ENCODE assay signal across 1 cellular context in the genomic region with DNA sequence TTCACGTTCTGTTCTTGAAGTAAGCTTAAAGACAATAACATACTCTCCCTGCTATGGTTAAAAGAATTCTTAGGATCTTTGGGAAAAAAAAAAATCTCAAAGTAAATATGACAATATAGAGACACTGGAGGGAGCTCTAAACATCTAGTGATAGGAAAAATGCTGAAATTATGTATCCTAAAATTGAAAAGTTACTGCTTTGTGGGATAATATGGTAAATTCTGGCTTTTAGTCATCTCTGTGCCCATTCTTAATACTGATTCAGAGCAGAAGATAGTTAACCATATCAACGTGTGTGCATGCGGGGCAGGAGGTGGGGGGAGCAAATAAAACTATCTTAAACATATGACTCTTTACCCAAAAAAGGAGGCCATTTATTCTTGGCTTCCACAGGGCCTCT.
A peak's percentile ranks its signal among the peaks of the same experiment; 100 is the strongest.
TF ChIP-seq lines count a peak whose summit lies in the region.

No MANE protein-coding gene starts in this region.

TF ChIP-seq in K562, 482 proteins besides CTCF, POLR2A, EP300 and RAD21 (continued from another document):
- TF ChIP-seq, protein P1, sequence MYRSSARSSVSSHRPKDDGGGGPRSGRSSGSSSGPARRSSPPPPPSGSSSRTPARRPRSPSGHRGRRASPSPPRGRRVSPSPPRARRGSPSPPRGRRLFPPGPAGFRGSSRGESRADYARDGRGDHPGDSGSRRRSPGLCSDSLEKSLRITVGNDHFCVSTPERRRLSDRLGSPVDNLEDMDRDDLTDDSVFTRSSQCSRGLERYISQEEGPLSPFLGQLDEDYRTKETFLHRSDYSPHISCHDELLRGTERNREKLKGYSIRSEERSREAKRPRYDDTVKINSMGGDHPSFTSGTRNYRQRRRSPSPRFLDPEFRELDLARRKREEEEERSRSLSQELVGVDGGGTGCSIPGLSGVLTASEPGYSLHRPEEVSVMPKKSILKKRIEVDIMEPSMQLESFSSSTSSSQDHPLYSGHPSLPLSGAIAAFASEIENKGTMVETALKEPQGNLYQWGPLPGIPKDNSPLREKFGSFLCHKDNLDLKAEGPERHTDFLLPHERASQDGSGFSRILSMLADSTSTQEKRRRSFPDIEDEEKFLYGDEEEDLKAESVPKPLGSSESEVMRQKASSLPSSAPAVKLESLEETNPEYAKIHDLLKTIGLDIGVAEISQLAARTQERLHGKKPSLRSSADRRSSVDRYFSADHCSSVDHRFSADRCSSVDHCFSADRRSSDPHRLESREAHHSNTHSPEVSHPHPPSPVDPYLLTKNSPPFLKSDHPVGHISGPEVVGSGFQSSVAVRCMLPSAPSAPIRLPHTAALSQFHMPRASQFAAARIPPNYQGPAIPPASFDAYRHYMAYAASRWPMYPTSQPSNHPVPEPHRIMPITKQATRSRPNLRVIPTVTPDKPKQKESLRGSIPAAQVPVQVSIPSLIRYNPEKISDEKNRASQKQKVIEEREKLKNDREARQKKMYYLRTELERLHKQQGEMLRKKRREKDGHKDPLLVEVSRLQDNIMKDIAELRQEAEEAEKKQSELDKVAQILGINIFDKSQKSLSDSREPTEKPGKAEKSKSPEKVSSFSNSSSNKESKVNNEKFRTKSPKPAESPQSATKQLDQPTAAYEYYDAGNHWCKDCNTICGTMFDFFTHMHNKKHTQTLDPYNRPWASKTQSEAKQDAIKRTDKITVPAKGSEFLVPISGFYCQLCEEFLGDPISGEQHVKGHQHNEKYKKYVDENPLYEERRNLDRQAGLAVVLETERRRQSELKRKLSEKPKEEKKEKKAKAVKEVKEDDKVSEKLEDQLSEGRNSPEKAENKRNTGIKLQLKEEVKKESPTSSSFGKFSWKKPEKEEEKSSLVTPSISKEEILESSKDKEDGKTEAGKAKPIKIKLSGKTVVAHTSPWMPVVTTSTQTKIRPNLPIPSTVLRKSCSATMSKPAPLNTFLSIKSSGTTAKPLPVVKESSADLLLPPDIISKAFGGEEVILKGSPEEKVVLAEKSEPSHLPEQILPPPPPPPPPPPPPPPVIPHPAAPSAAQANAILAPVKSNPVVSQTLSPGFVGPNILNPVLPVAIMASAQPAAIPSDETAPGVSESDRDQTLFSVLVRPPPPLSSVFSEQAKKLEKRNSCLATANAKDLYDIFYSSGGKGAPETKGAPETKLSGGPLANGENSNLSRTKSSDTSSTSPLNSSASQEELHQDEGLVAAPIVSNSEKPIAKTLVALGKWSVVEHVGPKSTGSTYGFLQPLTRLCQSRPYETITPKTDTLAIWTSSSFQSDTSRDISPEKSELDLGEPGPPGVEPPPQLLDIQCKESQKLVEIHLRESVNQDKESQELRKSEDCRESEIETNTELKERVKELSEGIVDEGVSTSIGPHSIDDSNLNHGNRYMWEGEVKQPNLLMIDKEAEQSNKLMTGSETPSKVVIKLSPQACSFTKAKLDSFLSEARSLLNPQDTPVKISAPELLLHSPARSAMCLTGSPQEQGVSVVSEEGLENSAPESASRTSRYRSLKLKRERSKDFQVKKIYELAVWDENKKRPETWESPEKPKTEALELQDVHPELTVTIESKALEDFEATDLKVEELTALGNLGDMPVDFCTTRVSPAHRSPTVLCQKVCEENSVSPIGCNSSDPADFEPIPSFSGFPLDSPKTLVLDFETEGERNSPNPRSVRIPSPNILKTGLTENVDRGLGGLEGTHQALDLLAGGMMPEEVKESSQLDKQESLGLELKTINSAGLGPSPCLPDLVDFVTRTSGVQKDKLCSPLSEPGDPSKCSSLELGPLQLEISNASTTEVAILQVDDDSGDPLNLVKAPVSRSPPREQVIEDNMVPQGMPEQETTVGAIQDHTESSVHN (IDR thresholded peaks at IDR 0.05; ENCODE audit: borderline replicate concordance in 1 of 2, low read depth in 1 of 2) = no peak
- TF ChIP-seq OTX1 (CRISPR knock-in tag; IDR thresholded peaks at IDR 0.05) (no peak), SMAD1 (IDR thresholded peaks at IDR 0.05; ENCODE audit: low read depth, low read length, partially characterized antibody) (no peak), SIN3B (IDR thresholded peaks at IDR 0.05; ENCODE audit: low read depth) (no peak), SMC3 (conservative IDR thresholded peaks at IDR 0.05; ENCODE audit: insufficient read depth, low read depth, low read length) (0 out of 2 replicates have a peak, but pooled peaks have one; percentile 5)
